Comparison of ENCODE assay signal across 23 cellular contexts in the genomic region with DNA sequence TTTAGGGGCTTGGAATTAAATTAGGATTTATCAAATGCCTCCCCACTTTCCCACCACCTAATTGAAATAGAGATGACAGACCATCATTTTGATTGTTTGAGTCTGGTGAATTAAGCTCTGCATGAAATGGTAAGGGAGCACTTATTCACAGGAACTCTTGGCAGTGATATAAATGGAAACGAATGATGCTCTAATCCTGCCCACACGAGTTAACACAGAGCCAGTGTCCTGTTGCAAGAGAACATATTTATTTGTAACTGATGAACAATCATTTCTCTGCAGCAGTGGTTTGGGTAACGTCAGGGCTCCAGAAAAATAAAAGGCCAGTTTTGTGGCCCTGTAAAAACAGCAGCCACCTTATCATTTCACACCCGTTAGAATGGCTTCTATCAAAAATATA.
"Had no signal": no experiment of that assay in that cellular context is flagged by ENCODE, and none has a peak within 500 bp of the region (broad histone marks: within the 10 kb centered on the region; RNA-seq: fewer than 3 reads in every experiment).

No MANE protein-coding gene starts in this region.

- H3K36me3 ChIP-seq: Peyer's patch, SJCRH30 had no signal

- H3K27ac ChIP-seq: adrenal gland, Peyer's patch, RWPE1, SJCRH30 had no signal

- H3K4me1 ChIP-seq: adrenal gland, Peyer's patch, SJCRH30 had no signal

- H3K27me3 ChIP-seq: adrenal gland, Peyer's patch, SJCRH30 had no signal

- DNase-seq: activated CD4-positive, alpha-beta T cell treated with anti-CD3 and anti-CD28 coated beads for 36 hours; activated CD4-positive, alpha-beta T cell treated with anti-CD3 and anti-CD28 coated beads, Interleukin-2, amount 50 U/mL, for 1 hour; activated CD4-positive, CD25-positive, alpha-beta regulatory T cell; activated CD8-positive, alpha-beta memory T cell treated with anti-CD3 and anti-CD28 coated beads, Interleukin-2, amount 50 U/mL, for 4 hours; activated CD8-positive, alpha-beta T cell treated with anti-CD3 and anti-CD28 coated beads for 36 hours; activated gamma-delta T cell treated with Interleukin-2 at 50 U/mL for 16 hours; activated naive CD4-positive, alpha-beta T cell treated with anti-CD3 and anti-CD28 coated beads, Interleukin-2, amount 10 ng/mL, durations not matched to agents 7 days and 5 days; activated naive CD8-positive, alpha-beta T cell treated with anti-CD3 and anti-CD28 coated beads, Interleukin-2, amount 10 ng/mL, durations not matched to agents 7 days and 5 days; activated T-cell treated with anti-CD3 and anti-CD28 coated beads, Interleukin-2, amount 50 U/mL, for 72 hours; Karpas-422; MM.1S; NCI-H1105; NCI-H1436; NCI-H1694 treated with DMSO at 0.1 percent for 48 hours; NCI-H2029 treated with DMSO at 0.1 percent for 48 hours; NCI-H524; Peyer's patch; Right ventricle myocardium superior; SJCRH30; SK-N-SH; T-helper 1 cell had no signal

- H3K9ac ChIP-seq: SK-N-SH had no signal

- H3K9me3 ChIP-seq: adrenal gland, Peyer's patch, SJCRH30, SK-N-SH had no signal

- H3K4me3 ChIP-seq: adrenal gland, Peyer's patch, SJCRH30 had no signal

- H3K4me2 ChIP-seq: SK-N-SH had no signal
